Comparison of ENCODE assay signal across 12 cellular contexts in the genomic region with DNA sequence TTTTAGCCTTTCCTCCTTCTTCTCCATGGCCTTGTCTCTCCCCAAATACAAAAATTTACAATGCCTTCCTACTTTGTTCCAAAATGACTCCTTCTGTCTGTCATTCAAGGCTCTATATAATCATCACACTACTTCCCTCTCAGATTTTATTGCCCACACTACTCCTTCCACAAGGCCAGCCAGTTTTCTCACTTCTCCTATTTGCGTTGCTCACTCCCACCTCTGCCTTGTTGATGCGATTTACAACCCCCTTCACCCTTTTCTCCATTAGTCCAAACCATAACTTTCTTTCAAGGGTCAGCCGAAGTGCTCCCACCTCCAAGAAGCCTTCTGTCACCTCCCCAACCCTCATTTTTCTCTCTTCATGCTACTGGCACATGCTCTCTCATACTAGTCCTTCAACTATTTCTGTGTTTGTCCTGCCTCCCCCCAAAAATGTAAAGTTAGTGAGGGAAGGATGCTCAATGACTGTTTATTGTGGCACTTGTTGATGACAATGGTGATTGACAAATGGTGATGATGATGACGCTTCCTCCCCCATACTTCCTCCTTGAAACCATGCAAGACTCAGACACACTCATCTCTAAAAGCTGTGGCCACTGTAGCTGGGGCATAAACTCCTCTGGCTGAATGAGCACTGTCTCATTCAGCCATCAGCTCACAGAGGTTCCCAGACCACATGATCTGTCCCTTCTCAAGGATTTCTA. TPM values are rescaled to one million over a fixed set of nuclear protein-coding genes. Genes with fewer than 3 reads are reported as not detected.
DNase-seq lines count a peak whose midpoint lies in the region; ATAC-seq and TF ChIP-seq lines count a peak whose summit lies in the region.
"Had no signal": no experiment of that assay in that cellular context is flagged by ENCODE, and none has a peak within 500 bp of the region (broad histone marks: within the 10 kb centered on the region; RNA-seq: fewer than 3 reads in every experiment).

No MANE protein-coding gene starts in this region.

- 89 to 96% methylated on average over 4 of the region's 4 CpGs for WGBS in heart right ventricle, 2 donors

- ATAC-seq in HG03558 (IDR thresholded peaks at IDR 0.05; ENCODE audit: extremely low read depth, unreplicated experiment) (peak; percentile 64), heart right ventricle (no peak)

- H3K36me3 ChIP-seq in heart right ventricle, result no peaks in the 10 kb centered on the region
- H3K36me3 ChIP-seq: tibial nerve had no signal

- peaks cover 3% of the 10 kb centered on the region for H3K27me3 Mint-ChIP-seq in activated CD4-positive, alpha-beta T cell treated with anti-CD3 and anti-CD28 coated beads, Interleukin-2, amount 10 ng/mL, durations not matched to agents 24 days and 14 days
- peaks cover 4% of the 10 kb centered on the region for H3K27me3 Mint-ChIP-seq in HFFc6 (ENCODE audit: insufficient read depth)
- H3K27me3 Mint-ChIP-seq in nephron progenitor cell (ENCODE audit: low read depth, poor library complexity), result peaks cover 27% of the 10 kb centered on the region

- peaks cover 0 to 54% (median 0%) of the 10 kb centered on the region in 7 donors for H3K27me3 ChIP-seq in heart right ventricle

- TF ChIP-seq CTCF in HFFc6 (IDR thresholded peaks at IDR 0.05) (no peak), nephron progenitor cell (IDR thresholded peaks at IDR 0.05) (no peak), heart right ventricle (IDR thresholded peaks at IDR 0.05) (no peak)

- no peak overlapping the region for H3K27ac ChIP-seq in heart right ventricle
- H3K27ac ChIP-seq: tibial nerve had no signal

- peaks cover 16% of the 10 kb centered on the region for H3K4me1 Mint-ChIP-seq in activated CD4-positive, alpha-beta T cell treated with anti-CD3 and anti-CD28 coated beads, Interleukin-2, amount 10 ng/mL, durations not matched to agents 24 days and 14 days
- H3K4me1 Mint-ChIP-seq in HFFc6 (ENCODE audit: low read depth) (peaks cover 5% of the 10 kb centered on the region; the same call in 1 of the 2 replicates), nephron progenitor cell (peaks cover 6% of the 10 kb centered on the region)

- DNase-seq in activated CD4-positive, alpha-beta T cell treated with anti-CD3 and anti-CD28 coated beads, Interleukin-2, amount 10 ng/mL, durations not matched to agents 24 days and 14 days, result peak; percentile 53
- no peak for DNase-seq in activated CD4-positive, alpha-beta T cell treated with anti-CD3 and anti-CD28 coated beads for 4 hours
- DNase-seq in HFFc6 (no peak), nephron progenitor cell (no peak), SKM-1 (lab: John Stamatoyannopoulos, UW; ENCODE audit: unreplicated experiment) (no peak), ecto neural progenitor cell (ENCODE audit: low spot score) (no peak), heart right ventricle (no peak)
- DNase-seq: MM.1S had no signal

- H3K4me3 Mint-ChIP-seq in activated CD4-positive, alpha-beta T cell treated with anti-CD3 and anti-CD28 coated beads, Interleukin-2, amount 10 ng/mL, durations not matched to agents 24 days and 14 days, result peak overlapping the region; percentile 40
- H3K4me3 Mint-ChIP-seq in HFFc6 (no peak overlapping the region), nephron progenitor cell (peak overlapping the region; percentile 50)

- no peak overlapping the region for H3K4me3 ChIP-seq in heart right ventricle
- H3K4me3 ChIP-seq: lung, tibial nerve had no signal

- no peaks in the 10 kb centered on the region for H3K36me3 Mint-ChIP-seq in activated CD4-positive, alpha-beta T cell treated with anti-CD3 and anti-CD28 coated beads, Interleukin-2, amount 10 ng/mL, durations not matched to agents 24 days and 14 days (ENCODE audit: low read depth)
- H3K36me3 Mint-ChIP-seq in HFFc6 (ENCODE audit: low read depth) (peaks cover 8% of the 10 kb centered on the region), nephron progenitor cell (ENCODE audit: low read depth) (peaks cover 5% of the 10 kb centered on the region)

- peaks cover 0 to 5% (median 0%) of the 10 kb centered on the region in 9 donors for H3K4me1 ChIP-seq in heart right ventricle

- intact Hi-C loops in activated CD4-positive, alpha-beta T cell treated with anti-CD3 and anti-CD28 coated beads, Interleukin-2, amount 10 ng/mL, durations not matched to agents 24 days and 14 days (cut with micrococcal nuclease), result loop anchor here (2.0 to 5.0 kb wide), 2 partner anchors 63 to 99 kb away; no protein-coding TSS in a partner anchor
- intact Hi-C loops in heart right ventricle (cut with DNase I), result no loop called here

- peaks cover 0 to 5% (median 0%) of the 10 kb centered on the region in 11 donors for H3K9me3 ChIP-seq in heart right ventricle
- H3K9me3 ChIP-seq: tibial nerve had no signal

- peaks cover 5% of the 10 kb centered on the region for H3K9me3 Mint-ChIP-seq in activated CD4-positive, alpha-beta T cell treated with anti-CD3 and anti-CD28 coated beads, Interleukin-2, amount 10 ng/mL, durations not matched to agents 24 days and 14 days
- H3K9me3 Mint-ChIP-seq in HFFc6, result peaks cover 7% of the 10 kb centered on the region; the same call in 1 of the 2 replicates
- peaks cover 66% of the 10 kb centered on the region for H3K9me3 Mint-ChIP-seq in nephron progenitor cell

- H3K27ac Mint-ChIP-seq in activated CD4-positive, alpha-beta T cell treated with anti-CD3 and anti-CD28 coated beads, Interleukin-2, amount 10 ng/mL, durations not matched to agents 24 days and 14 days, result peak overlapping the region; percentile 87
- H3K27ac Mint-ChIP-seq in HFFc6 (peak overlapping the region; percentile 38; the same call in 1 of the 2 replicates), nephron progenitor cell (no peak overlapping the region)

RNA-seq across cellular contexts. Expression of gene XKRX, which starts 2.7 kb away (rescaled TPM):
- 0.12 and 0.23 TPM in 2 replicates for total RNA-seq in activated CD4-positive, alpha-beta T cell treated with anti-CD3 and anti-CD28 coated beads, Interleukin-2, amount 10 ng/mL, durations not matched to agents 24 days and 14 days
- total RNA-seq in HFFc6 (2021; fragmentation: NEBNext Ultra II Directional; extraction: Animal tissue kit (Norgen Biotek cat#: 25700)), result not detected
- total RNA-seq in heart right ventricle, result not detected
- under 1 TPM in 1 of 2 donors, not detected in 1; 0.03 TPM for polyA plus RNA-seq in heart right ventricle

RNA-seq across cellular contexts. Expression of gene ARL13A, which starts 38.1 kb away (rescaled TPM):
- not detected in 2 replicates for total RNA-seq in activated CD4-positive, alpha-beta T cell treated with anti-CD3 and anti-CD28 coated beads, Interleukin-2, amount 10 ng/mL, durations not matched to agents 24 days and 14 days
- not detected for total RNA-seq in HFFc6 (2021; fragmentation: NEBNext Ultra II Directional; extraction: Animal tissue kit (Norgen Biotek cat#: 25700))
- not detected for total RNA-seq in heart right ventricle
- not detected for polyA plus RNA-seq in heart right ventricle
- total RNA-seq: lung, tibial nerve had no signal
- polyA plus RNA-seq: adipose tissue, lung had no signal

RNA-seq across cellular contexts. Expression of gene NOX1, which starts 57.2 kb away (rescaled TPM):
- total RNA-seq in activated CD4-positive, alpha-beta T cell treated with anti-CD3 and anti-CD28 coated beads, Interleukin-2, amount 10 ng/mL, durations not matched to agents 24 days and 14 days, result not detected in 2 replicates
- not detected for total RNA-seq in HFFc6 (2021; fragmentation: NEBNext Ultra II Directional; extraction: Animal tissue kit (Norgen Biotek cat#: 25700))
- not detected for total RNA-seq in heart right ventricle
- not detected for polyA plus RNA-seq in heart right ventricle
- total RNA-seq: tibial nerve had no signal
